ENCODE assay signal across 12 cellular contexts in genomic region chr1:23904748-23905357, GRCh38. TPM values are rescaled to one million over a fixed set of nuclear protein-coding genes. Genes with fewer than 3 reads are reported as not detected.
A peak's percentile ranks its signal among the peaks of the same experiment; 100 is the strongest.
DNase-seq lines count a peak whose midpoint lies in the region; ATAC-seq, FAIRE-seq and TF ChIP-seq lines count a peak whose summit lies in the region.
"Had no signal": no experiment of that assay in that cellular context is flagged by ENCODE, and none has a peak within 500 bp of the region (broad histone marks: within the 10 kb centered on the region; RNA-seq: fewer than 3 reads in every experiment).

No MANE protein-coding gene starts in this region.

- H3K27ac ChIP-seq in HepG2 (ENCODE audit: extremely low read length, insufficient read depth, low read length) (no peak overlapping the region), right lobe of liver (no peak overlapping the region)

- no peak for FAIRE-seq in HepG2 (lab: Jason Lieb, UNC)

- no TSS peak for BruUV-seq in HepG2 (replicated peaks; lab: Mats Ljungman, UMichigan)

- no peak overlapping the region for H3K4me3 Mint-ChIP-seq in activated T-cell treated with anti-CD3 and anti-CD28 coated beads, Interleukin-2, amount 50 U/mL, for 4 hours
- H3K4me3 Mint-ChIP-seq: dendritic cell treated with granulocyte-macrophage colony-stimulating factor and Interleukin-4, amounts not matched to agents 40 ng/mL and 50 ng/mL, for 4 days had no signal

- TF ChIP-seq CTCF in HepG2 (CRISPR knock-in tag; IDR thresholded peaks at IDR 0.05) (no peak), right lobe of liver (IDR thresholded peaks at IDR 0.05) (no peak)

- no peaks in the 10 kb centered on the region for H4K20me1 ChIP-seq in HepG2 (ENCODE audit: insufficient read depth, low read length)

- ATAC-seq in HepG2 = no peak
- no peak for ATAC-seq in right lobe of liver
- peak; percentile 52 for ATAC-seq in HG03342 (IDR thresholded peaks at IDR 0.05; ENCODE audit: unreplicated experiment)
- peak; percentile 46 to 62 for ATAC-seq in activated T-cell treated with anti-CD3 and anti-CD28 coated beads, Interleukin-2, amount 50 U/mL, for 4 hours
- peak; percentile 81 for ATAC-seq in stimulated activated naive CD8-positive, alpha-beta T cell treated with anti-CD3 and anti-CD28 coated beads, Interleukin-15, Interleukin-2, amounts not matched to agents 100 U/mL and 50 U/mL, for 24 hours
- ATAC-seq: naive thymus-derived CD8-positive, alpha-beta T cell had no signal

- H3K36me3 Mint-ChIP-seq in activated T-cell treated with anti-CD3 and anti-CD28 coated beads, Interleukin-2, amount 50 U/mL, for 4 hours (ENCODE audit: insufficient read depth) = no peaks in the 10 kb centered on the region

- WGBS in HepG2 (ENCODE audit: low lambda C conversion rate) = 56% methylated on average over 10 of the region's 10 CpGs
- 56% methylated on average over 5 of the region's 10 CpGs for whole genome bisulfite sequencing in right lobe of liver (ENCODE audit: insufficient coverage, low coverage, low lambda C conversion rate, missing lambda C conversion rate)

- H3K4me1 Mint-ChIP-seq in activated T-cell treated with anti-CD3 and anti-CD28 coated beads, Interleukin-2, amount 50 U/mL, for 4 hours (ENCODE audit: low read depth) = peaks cover 17% of the 10 kb centered on the region

- no peak for TF ChIP-seq POLR2A in HepG2 (IDR thresholded peaks at IDR 0.05; ENCODE audit: insufficient read depth in 1 of 2, low read depth in 2 of 2, low read length in 2 of 2)
- no peak for TF ChIP-seq POLR2A in right lobe of liver (IDR thresholded peaks at IDR 0.05)

- no peaks in the 10 kb centered on the region for H3K9me3 ChIP-seq in HepG2 (ENCODE audit: low read length)
- no peaks in the 10 kb centered on the region for H3K9me3 ChIP-seq in right lobe of liver
- H3K9me3 ChIP-seq: BE2C had no signal

- H3K9ac ChIP-seq in HepG2 (ENCODE audit: insufficient read depth, low read depth, low read length) = no peak overlapping the region

- H3K9me3 Mint-ChIP-seq in activated T-cell treated with anti-CD3 and anti-CD28 coated beads, Interleukin-2, amount 50 U/mL, for 4 hours = no peaks in the 10 kb centered on the region
- H3K9me3 Mint-ChIP-seq: dendritic cell treated with granulocyte-macrophage colony-stimulating factor and Interleukin-4, amounts not matched to agents 40 ng/mL and 50 ng/mL, for 4 days; naive thymus-derived CD8-positive, alpha-beta T cell had no signal

- CTCF ChIA-PET in HepG2 (lab: Yijun Ruan, JAX; ENCODE audit: low intra/inter-chr PET ratio, low total read pairs) = no interaction called here

- H3K4me3 ChIP-seq in HepG2 (replicated peaks in 1 of 3; ENCODE audit: insufficient read depth in 1 of 3, low read depth in 2 of 3, low read length in 3 of 3) (no peak overlapping the region), right lobe of liver (no peak overlapping the region)

- TF ChIP-seq EP300 in HepG2 (IDR thresholded peaks at IDR 0.05; ENCODE audit: low read depth in 2 of 2, low read length in 2 of 2) (no peak), HepG2 (CRISPR knock-in tag; IDR thresholded peaks at IDR 0.05; ENCODE audit: borderline replicate concordance) (no peak)

- no peak overlapping the region for H2AFZ ChIP-seq in HepG2 (ENCODE audit: low read length)

- POLR2A ChIA-PET in HepG2 (lab: Yijun Ruan, JAX) = no interaction called here

- H3K4me1 ChIP-seq in HepG2 (ENCODE audit: insufficient read depth, low read length) = peaks cover 13% of the 10 kb centered on the region
- peaks cover 0 to 4% (median 0%) of the 10 kb centered on the region in 4 donors for H3K4me1 ChIP-seq in right lobe of liver
- H3K4me1 ChIP-seq: BE2C had no signal

- H3K36me3 ChIP-seq in HepG2 (replicated peaks in 1 of 2; ENCODE audit: control insufficient read depth in 1 of 2, insufficient read depth in 2 of 2, low read length in 2 of 2) = no peaks in the 10 kb centered on the region
- H3K36me3 ChIP-seq in right lobe of liver = no peaks in the 10 kb centered on the region
- H3K36me3 ChIP-seq: BE2C had no signal

- in situ Hi-C loops in HepG2 (cut with HindIII; ENCODE audit: extremely low pct_ligation_motif_present, low pct_unique_long_range_greater_than_20kb) = no loop called here

- H3K27me3 Mint-ChIP-seq in activated T-cell treated with anti-CD3 and anti-CD28 coated beads, Interleukin-2, amount 50 U/mL, for 4 hours (ENCODE audit: low read depth) = peaks cover 15% of the 10 kb centered on the region

- DNase-seq in HepG2 (ENCODE audit: low spot score) (no peak), right lobe of liver (no peak), NCI-H748 treated with DMSO at 0.1 percent for 48 hours (lab: John Stamatoyannopoulos, UW) (no peak), NCI-H526 (lab: John Stamatoyannopoulos, UW) (no peak)
- no peak for DNase-seq in activated T-cell treated with anti-CD3 and anti-CD28 coated beads, Interleukin-2, amount 50 U/mL, for 4 hours
- peak; percentile 62 for DNase-seq in stimulated activated naive CD8-positive, alpha-beta T cell treated with anti-CD3 and anti-CD28 coated beads, Interleukin-15, Interleukin-2, amounts not matched to agents 100 U/mL and 50 U/mL, for 24 hours
- DNase-seq in effector CD4-positive, alpha-beta T cell = no peak
- DNase-seq: naive thymus-derived CD8-positive, alpha-beta T cell; NCI-H510A treated with DMSO at 0.1 percent for 48 hours had no signal

- H3K27me3 ChIP-seq in HepG2 (ENCODE audit: control insufficient read depth in 1 of 2, insufficient read depth in 2 of 2, low read length in 2 of 2) (peaks cover 1 to 39% of the 10 kb centered on the region in 2 experiments; a peak in 4 of 5 replicates), right lobe of liver (peaks cover 0 to 9% of the 10 kb centered on the region in 2 donors)

- no peaks in the 10 kb centered on the region for H3K79me2 ChIP-seq in HepG2 (ENCODE audit: insufficient read depth, low read length)

- no peak for TF ChIP-seq RAD21 in HepG2 (CRISPR knock-in tag; IDR thresholded peaks at IDR 0.05)

- intact Hi-C loops in HepG2 (cut with micrococcal nuclease; ENCODE audit: unreplicated experiment) (no loop called here), right lobe of liver (cut with DNase I) (no loop called here)

- H3K4me2 ChIP-seq in HepG2 (ENCODE audit: low read depth, low read length) = no peak overlapping the region

RNA-seq across cellular contexts. Expression of gene CNR2, which starts 8.3 kb away (rescaled TPM):
- not detected in 2 replicates for total RNA-seq in HepG2 (2016; rRNA removed; fragmentation: Illumina TruSeq; extraction: Trizol)
- total RNA-seq in HepG2 (2016; cell fraction: cytosol; rRNA removed; fragmentation: Illumina TruSeq; extraction: Trizol; ENCODE audit: low read depth) = not detected in 2 replicates
- not detected in 2 replicates for total RNA-seq in HepG2 (2016; cell fraction: insoluble cytoplasmic fraction; rRNA removed; fragmentation: Illumina TruSeq; extraction: Trizol)
- not detected in 2 replicates for total RNA-seq in HepG2 (2016; cell fraction: membrane; rRNA removed; fragmentation: Illumina TruSeq; extraction: Trizol)
- total RNA-seq in HepG2 (2016; cell fraction: nucleus; rRNA removed; fragmentation: Illumina TruSeq; extraction: Trizol) = not detected in 2 replicates
- not detected in 2 replicates for polyA plus RNA-seq in HepG2 (2011; rRNA removed)
- not detected in 2 replicates for polyA plus RNA-seq in HepG2 (2011; cell fraction: cytosol; rRNA removed)
- not detected in 2 replicates for polyA plus RNA-seq in HepG2 (2011; cell fraction: nucleus; rRNA removed)
- not detected in 2 replicates for polyA plus RNA-seq in HepG2 (2012)
- not detected in 2 replicates for polyA plus RNA-seq in HepG2 (2016; cell fraction: cytosol; fragmentation: Illumina TruSeq; extraction: Trizol; ENCODE audit: low read depth)
- not detected in 2 replicates for polyA plus RNA-seq in HepG2 (2016; cell fraction: insoluble cytoplasmic fraction; fragmentation: Illumina TruSeq; extraction: Trizol; ENCODE audit: low read depth)
- not detected in 2 replicates for polyA plus RNA-seq in HepG2 (2016; cell fraction: membrane; fragmentation: Illumina TruSeq; extraction: Trizol; ENCODE audit: low read depth)
- not detected in 2 replicates for polyA plus RNA-seq in HepG2 (2016; cell fraction: nucleus; fragmentation: Illumina TruSeq; extraction: Trizol; ENCODE audit: insufficient read depth, low read depth)
- polyA minus RNA-seq in HepG2 (2011; rRNA and poly(A)+ RNA removed; ENCODE audit: low replicate concordance) = not detected in 2 replicates
- not detected in 2 replicates for polyA minus RNA-seq in HepG2 (2011; cell fraction: cytosol; rRNA and poly(A)+ RNA removed)
- not detected in 2 replicates for polyA minus RNA-seq in HepG2 (2011; cell fraction: nucleus; rRNA and poly(A)+ RNA removed)
- total RNA-seq in right lobe of liver = under 1 TPM in 4 of 6 experiments, not detected in 2; 0.04 to 0.07 (median 0.06) TPM
- total RNA-seq in activated T-cell treated with anti-CD3 and anti-CD28 coated beads, Interleukin-2, amount 50 U/mL, for 4 hours = under 1 TPM; 0.05 to 0.24 (median 0.10) TPM

RNA-seq across cellular contexts. Expression of gene FUCA1, which starts 36.8 kb away (rescaled TPM):
- total RNA-seq in HepG2 (2016; rRNA removed; fragmentation: Illumina TruSeq; extraction: Trizol) (14.9 and 33.6 TPM in 2 replicates), right lobe of liver (10 to 100 TPM; 37.1 to 54.7 (median 45.1) TPM)
- total RNA-seq in HepG2 (2016; cell fraction: cytosol; rRNA removed; fragmentation: Illumina TruSeq; extraction: Trizol; ENCODE audit: low read depth) = 3.6 and 4.5 TPM in 2 replicates
- total RNA-seq in HepG2 (2016; cell fraction: insoluble cytoplasmic fraction; rRNA removed; fragmentation: Illumina TruSeq; extraction: Trizol) = 14.5 and 33.2 TPM in 2 replicates
- 8.3 and 9.4 TPM in 2 replicates for total RNA-seq in HepG2 (2016; cell fraction: membrane; rRNA removed; fragmentation: Illumina TruSeq; extraction: Trizol)
- total RNA-seq in HepG2 (2016; cell fraction: nucleus; rRNA removed; fragmentation: Illumina TruSeq; extraction: Trizol) = 27.1 and 30.8 TPM in 2 replicates
- 29.9 and 32.7 TPM in 2 replicates for polyA plus RNA-seq in HepG2 (2011; rRNA removed)
- polyA plus RNA-seq in HepG2 (2011; cell fraction: cytosol; rRNA removed) = 21.5 and 32.7 TPM in 2 replicates
- 9.5 and 11.1 TPM in 2 replicates for polyA plus RNA-seq in HepG2 (2011; cell fraction: nucleus; rRNA removed)
- polyA plus RNA-seq in HepG2 (2012) = 22.8 and 24.3 TPM in 2 replicates
- polyA plus RNA-seq in HepG2 (2016; cell fraction: cytosol; fragmentation: Illumina TruSeq; extraction: Trizol; ENCODE audit: low read depth) = 4.3 and 4.6 TPM in 2 replicates
- polyA plus RNA-seq in HepG2 (2016; cell fraction: insoluble cytoplasmic fraction; fragmentation: Illumina TruSeq; extraction: Trizol; ENCODE audit: low read depth) = 13.2 and 15.8 TPM in 2 replicates
- polyA plus RNA-seq in HepG2 (2016; cell fraction: membrane; fragmentation: Illumina TruSeq; extraction: Trizol; ENCODE audit: low read depth) = 6.5 and 6.9 TPM in 2 replicates
- 38.2 and 40.8 TPM in 2 replicates for polyA plus RNA-seq in HepG2 (2016; cell fraction: nucleus; fragmentation: Illumina TruSeq; extraction: Trizol; ENCODE audit: insufficient read depth, low read depth)
- 4.1 and 14.1 TPM in 2 replicates for polyA minus RNA-seq in HepG2 (2011; rRNA and poly(A)+ RNA removed; ENCODE audit: low replicate concordance)
- 15.0 and 15.7 TPM in 2 replicates for polyA minus RNA-seq in HepG2 (2011; cell fraction: cytosol; rRNA and poly(A)+ RNA removed)
- 5.7 and 9.0 TPM in 2 replicates for polyA minus RNA-seq in HepG2 (2011; cell fraction: nucleus; rRNA and poly(A)+ RNA removed)
- 1 to 10 TPM; 4.8 to 6.0 (median 5.5) TPM for total RNA-seq in activated T-cell treated with anti-CD3 and anti-CD28 coated beads, Interleukin-2, amount 50 U/mL, for 4 hours

RNA-seq across cellular contexts. Expression of gene PNRC2, which starts 54.8 kb away (rescaled TPM):
- 97.5 and 159 TPM in 2 replicates for total RNA-seq in HepG2 (2016; rRNA removed; fragmentation: Illumina TruSeq; extraction: Trizol)
- 18.3 and 19.0 TPM in 2 replicates for total RNA-seq in HepG2 (2016; cell fraction: cytosol; rRNA removed; fragmentation: Illumina TruSeq; extraction: Trizol; ENCODE audit: low read depth)
- total RNA-seq in HepG2 (2016; cell fraction: insoluble cytoplasmic fraction; rRNA removed; fragmentation: Illumina TruSeq; extraction: Trizol) = 101 and 179 TPM in 2 replicates
- total RNA-seq in HepG2 (2016; cell fraction: membrane; rRNA removed; fragmentation: Illumina TruSeq; extraction: Trizol) = 54.8 and 63.8 TPM in 2 replicates
- total RNA-seq in HepG2 (2016; cell fraction: nucleus; rRNA removed; fragmentation: Illumina TruSeq; extraction: Trizol) = 74.0 and 87.3 TPM in 2 replicates
- 53.3 and 74.9 TPM in 2 replicates for polyA plus RNA-seq in HepG2 (2011; rRNA removed)
- polyA plus RNA-seq in HepG2 (2011; cell fraction: cytosol; rRNA removed) = 64.3 and 67.0 TPM in 2 replicates
- 36.2 and 45.0 TPM in 2 replicates for polyA plus RNA-seq in HepG2 (2011; cell fraction: nucleus; rRNA removed)
- 62.0 and 72.8 TPM in 2 replicates for polyA plus RNA-seq in HepG2 (2012)
- polyA plus RNA-seq in HepG2 (2016; cell fraction: cytosol; fragmentation: Illumina TruSeq; extraction: Trizol; ENCODE audit: low read depth) = 10.2 and 11.9 TPM in 2 replicates
- 149 and 168 TPM in 2 replicates for polyA plus RNA-seq in HepG2 (2016; cell fraction: insoluble cytoplasmic fraction; fragmentation: Illumina TruSeq; extraction: Trizol; ENCODE audit: low read depth)
- polyA plus RNA-seq in HepG2 (2016; cell fraction: membrane; fragmentation: Illumina TruSeq; extraction: Trizol; ENCODE audit: low read depth) = 36.4 and 37.2 TPM in 2 replicates
- 100 and 101 TPM in 2 replicates for polyA plus RNA-seq in HepG2 (2016; cell fraction: nucleus; fragmentation: Illumina TruSeq; extraction: Trizol; ENCODE audit: insufficient read depth, low read depth)
- 64.4 and 79.4 TPM in 2 replicates for polyA minus RNA-seq in HepG2 (2011; rRNA and poly(A)+ RNA removed; ENCODE audit: low replicate concordance)
- 46.1 and 65.6 TPM in 2 replicates for polyA minus RNA-seq in HepG2 (2011; cell fraction: cytosol; rRNA and poly(A)+ RNA removed)
- 53.8 and 57.3 TPM in 2 replicates for polyA minus RNA-seq in HepG2 (2011; cell fraction: nucleus; rRNA and poly(A)+ RNA removed)
- total RNA-seq in right lobe of liver = 10 to 100 TPM; 24.3 to 41.2 (median 33.4) TPM
- 100 to 1,000 TPM; 168 to 179 (median 168) TPM for total RNA-seq in activated T-cell treated with anti-CD3 and anti-CD28 coated beads, Interleukin-2, amount 50 U/mL, for 4 hours

Comparison
In these comparisons a context has a peak if more than half of its experiments do, and no peak if none do; other contexts are left out.
1. ATAC-seq: peak in HG03342 (single experiment), activated T-cell treated with anti-CD3 and anti-CD28 coated beads, Interleukin-2, amount 50 U/mL, for 4 hours (2 of 2) and stimulated activated naive CD8-positive, alpha-beta T cell treated with anti-CD3 and anti-CD28 coated beads, Interleukin-15, Interleukin-2, amounts not matched to agents 100 U/mL and 50 U/mL, for 24 hours (single experiment); none in HepG2 (single experiment) and right lobe of liver (0 of 4).